Comparison of ENCODE assay signal across 8 cellular contexts in the genomic region with DNA sequence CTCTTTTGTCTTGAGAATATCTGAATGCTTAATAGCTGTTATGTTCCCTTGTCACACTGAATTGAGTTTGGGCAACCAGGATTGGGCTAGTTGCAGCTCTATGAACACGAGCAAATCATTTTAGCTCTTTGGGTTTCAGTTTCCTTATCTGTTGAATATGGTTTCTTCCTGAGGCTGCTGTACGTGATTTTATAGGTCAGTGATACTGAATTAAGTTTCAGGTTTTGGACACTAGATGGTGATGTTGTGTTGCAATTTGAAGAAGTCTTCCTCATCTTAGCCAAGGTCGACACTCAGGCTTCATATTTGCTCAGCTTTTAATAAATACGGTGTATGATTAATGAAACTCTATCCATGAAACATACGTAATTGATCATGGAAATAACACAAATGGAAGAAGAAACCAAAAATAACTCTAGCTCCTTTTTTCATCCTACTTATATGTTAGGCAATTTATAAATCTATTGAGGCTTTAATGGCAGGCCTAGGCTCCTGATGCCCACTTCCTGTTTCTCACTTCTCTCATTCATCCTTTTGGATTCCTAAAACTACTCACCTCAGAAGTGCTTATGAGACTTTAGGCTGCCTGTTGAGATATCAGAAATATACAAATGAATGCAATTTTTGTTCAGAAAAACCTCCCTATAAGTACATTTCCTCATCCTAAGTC.
DNase-seq lines count a peak whose midpoint lies in the region; ATAC-seq, FAIRE-seq and TF ChIP-seq lines count a peak whose summit lies in the region.

No MANE protein-coding gene starts in this region.

- TF ChIP-seq EP300 in tibial nerve (IDR thresholded peaks at IDR 0.05) = no peak

- TF ChIP-seq CTCF in astrocyte of the spinal cord (IDR thresholded peaks at IDR 0.05; ENCODE audit: low read depth, low read length) (peak; percentile 44), tibial nerve (IDR thresholded peaks at IDR 0.05) (peak; percentile 21 to 59 (median 38))

- in situ Hi-C loops in astrocyte of the spinal cord (cut with HindIII; ENCODE audit: low sequenced_read_pairs) = no loop called here

- no peaks in the 10 kb centered on the region for H3K4me1 ChIP-seq in tibial nerve

- no peak overlapping the region for H3K27ac ChIP-seq in tibial nerve

- no peaks in the 10 kb centered on the region for H3K9me3 ChIP-seq in tibial nerve

- peak; percentile 93 for FAIRE-seq in islet of Langerhans (lab: Jason Lieb, UNC)

- 29 to 31% methylated on average over 5 of the region's 5 CpGs for WGBS in tibial nerve, 2 donors

- peak; percentile 96 for ATAC-seq in GM21367 (IDR thresholded peaks at IDR 0.05; ENCODE audit: unreplicated experiment)
- ATAC-seq in HG03520 (IDR thresholded peaks at IDR 0.05; ENCODE audit: unreplicated experiment) = peak; percentile 97

- H3K27me3 ChIP-seq in tibial nerve = no peaks in the 10 kb centered on the region

- H3K4me3 ChIP-seq in astrocyte of the spinal cord (ENCODE audit: low read depth, low read length) (no peak overlapping the region), tibial nerve (no peak overlapping the region)

- TF ChIP-seq POLR2A in tibial nerve (IDR thresholded peaks at IDR 0.05) = no peak

- peak; percentile 35 for DNase-seq in GM03348 (ENCODE audit: low spot score)
- peak; percentile 42 for DNase-seq in NCI-H524 treated with DMSO at 0.1 percent for 48 hours (lab: John Stamatoyannopoulos, UW)
- peak; percentile 75 for DNase-seq in astrocyte of the spinal cord (ENCODE audit: low read depth, low spot score)
- DNase-seq in tibial nerve (ENCODE audit: low spot score in 2 of 2) = no peak
- DNase-seq in activated CD4-positive, alpha-beta T cell treated with anti-CD3 and anti-CD28 coated beads, Interleukin-2, amount 50 U/mL, for 48 hours = no peak

- H3K36me3 ChIP-seq in tibial nerve = no peaks in the 10 kb centered on the region

Comparison
In these comparisons a context has a peak if more than half of its experiments do, and no peak if none do; other contexts are left out.
1. DNase-seq: peak in GM03348 (single experiment), NCI-H524 treated with DMSO at 0.1 percent for 48 hours (single experiment) and astrocyte of the spinal cord (single experiment); none in tibial nerve (0 of 2) and activated CD4-positive, alpha-beta T cell treated with anti-CD3 and anti-CD28 coated beads, Interleukin-2, amount 50 U/mL, for 48 hours (0 of 2).